ENCODE assay signal across 1 cellular context in the genomic region with DNA sequence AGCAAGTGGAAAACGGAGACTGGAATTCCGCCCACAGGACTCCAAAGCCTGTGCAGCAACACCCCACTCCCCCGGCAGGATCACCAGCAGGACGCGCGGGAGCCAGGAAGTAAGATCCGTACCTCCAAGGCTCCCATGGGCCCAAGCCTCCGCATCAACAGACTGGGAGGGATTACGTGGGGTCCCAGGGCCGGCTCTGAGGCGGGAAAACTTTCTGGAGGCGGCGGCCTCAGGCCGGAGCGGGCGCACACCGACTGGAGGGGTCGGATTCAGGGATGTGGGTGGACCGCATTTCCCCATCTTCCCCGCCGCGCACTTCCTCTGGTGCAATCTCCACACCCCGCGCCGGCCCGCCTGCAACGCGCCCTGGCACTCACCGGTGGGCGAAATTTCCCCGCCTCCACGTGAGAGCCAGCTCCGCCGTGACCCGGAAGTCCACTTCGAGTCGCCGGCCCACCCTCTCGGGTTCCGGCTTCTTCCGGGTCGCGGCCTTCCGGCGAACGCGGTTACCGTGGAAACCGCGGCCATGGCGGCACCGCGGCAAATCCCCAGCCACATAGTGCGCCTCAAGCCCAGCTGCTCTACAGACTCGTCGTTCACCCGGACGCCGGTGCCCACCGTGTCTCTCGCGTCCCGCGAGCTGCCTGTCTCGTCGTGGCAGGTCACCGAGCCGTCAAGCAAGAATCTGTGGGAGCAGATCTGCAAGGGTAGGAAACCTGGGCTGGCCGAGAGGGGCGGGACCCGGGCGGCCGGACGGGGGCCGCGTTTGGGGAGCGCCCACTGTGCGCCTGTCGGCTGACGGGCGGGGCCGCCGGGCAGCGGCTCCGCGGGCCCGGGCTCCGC.
TF ChIP-seq lines count a peak whose summit lies in the region.

TSS of gene IQCK (plus strand) at position 491 of the 843 bp plus-strand sequence. CDS start at position 527, 36 bp downstream.
A gene with protein sequence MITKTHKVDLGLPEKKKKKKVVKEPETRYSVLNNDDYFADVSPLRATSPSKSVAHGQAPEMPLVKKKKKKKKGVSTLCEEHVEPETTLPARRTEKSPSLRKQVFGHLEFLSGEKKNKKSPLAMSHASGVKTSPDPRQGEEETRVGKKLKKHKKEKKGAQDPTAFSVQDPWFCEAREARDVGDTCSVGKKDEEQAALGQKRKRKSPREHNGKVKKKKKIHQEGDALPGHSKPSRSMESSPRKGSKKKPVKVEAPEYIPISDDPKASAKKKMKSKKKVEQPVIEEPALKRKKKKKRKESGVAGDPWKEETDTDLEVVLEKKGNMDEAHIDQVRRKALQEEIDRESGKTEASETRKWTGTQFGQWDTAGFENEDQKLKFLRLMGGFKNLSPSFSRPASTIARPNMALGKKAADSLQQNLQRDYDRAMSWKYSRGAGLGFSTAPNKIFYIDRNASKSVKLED (minus strand): TSS at position 447 of the 843 bp plus-strand sequence. CDS start 3,192 bp downstream, outside the sequence.

TF ChIP-seq in K562, 482 proteins besides CTCF, POLR2A, EP300 and RAD21 (continued from another document and continues in another):
- TF ChIP-seq, protein P1, sequence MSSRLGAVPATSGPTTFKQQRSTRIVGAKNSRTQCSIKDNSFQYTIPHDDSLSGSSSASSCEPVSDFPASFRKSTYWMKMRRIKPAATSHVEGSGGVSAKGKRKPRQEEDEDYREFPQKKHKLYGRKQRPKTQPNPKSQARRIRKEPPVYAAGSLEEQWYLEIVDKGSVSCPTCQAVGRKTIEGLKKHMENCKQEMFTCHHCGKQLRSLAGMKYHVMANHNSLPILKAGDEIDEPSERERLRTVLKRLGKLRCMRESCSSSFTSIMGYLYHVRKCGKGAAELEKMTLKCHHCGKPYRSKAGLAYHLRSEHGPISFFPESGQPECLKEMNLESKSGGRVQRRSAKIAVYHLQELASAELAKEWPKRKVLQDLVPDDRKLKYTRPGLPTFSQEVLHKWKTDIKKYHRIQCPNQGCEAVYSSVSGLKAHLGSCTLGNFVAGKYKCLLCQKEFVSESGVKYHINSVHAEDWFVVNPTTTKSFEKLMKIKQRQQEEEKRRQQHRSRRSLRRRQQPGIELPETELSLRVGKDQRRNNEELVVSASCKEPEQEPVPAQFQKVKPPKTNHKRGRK (tag; IDR thresholded peaks at IDR 0.05) = no peak
- TF ChIP-seq DPF2 (IDR thresholded peaks at IDR 0.05) (no peak), DIDO1 (tag; IDR thresholded peaks at IDR 0.05; ENCODE audit: low read depth) (peak; percentile 85; the same call in 1 of the 2 replicates), GATAD2B (IDR thresholded peaks at IDR 0.05; ENCODE audit: borderline replicate concordance) (no peak), AFF1 (IDR thresholded peaks at IDR 0.05; ENCODE audit: low read depth in 1 of 2, partially characterized antibody in 2 of 2) (no peak), ZNF551 (CRISPR knock-in tag; IDR thresholded peaks at IDR 0.05) (no peak), LEF1 (IDR thresholded peaks at IDR 0.05) (no peak), MYNN (IDR thresholded peaks at IDR 0.05) (no peak), MYNN (CRISPR knock-in tag; IDR thresholded peaks at IDR 0.05) (no peak), JUN (IDR thresholded peaks at IDR 0.05; ENCODE audit: borderline replicate concordance, low read depth, low read length) (peak; percentile 30; the same call in 1 of the 2 replicates), JUN (CRISPR knock-in tag; IDR thresholded peaks at IDR 0.05; ENCODE audit: borderline replicate concordance) (no peak), MTF1 (CRISPR knock-in tag; IDR thresholded peaks at IDR 0.05; ENCODE audit: borderline replicate concordance) (no peak), SUPT5H (IDR thresholded peaks at IDR 0.05) (peak; percentile 77), SNRNP70 (optimal IDR thresholded peaks at IDR 0.05; ENCODE audit: low read depth, low read length) (no peak), TBP (optimal IDR thresholded peaks at IDR 0.05; ENCODE audit: low read depth, low read length) (peak; percentile 56), HMG20A (CRISPR knock-in tag; conservative IDR thresholded peaks at IDR 0.05) (no peak), POU5F1 (IDR thresholded peaks at IDR 0.05; ENCODE audit: borderline replicate concordance, low read depth, low read length, partially characterized antibody) (no peak), CCNT2 (IDR thresholded peaks at IDR 0.05; ENCODE audit: borderline replicate concordance, extremely low read depth, insufficient read length, low read depth, low read length) (peak; percentile 19), HDAC1 (IDR thresholded peaks at IDR 0.05) (peak; percentile 56 to 99; a peak in 3 of 4 replicates), TEAD1 (CRISPR knock-in tag; IDR thresholded peaks at IDR 0.05) (peak in 1 of 2 experiments; percentile 58; a peak in 1 of 4 replicates), CTBP1 (IDR thresholded peaks at IDR 0.05; ENCODE audit: borderline replicate concordance) (peak; percentile 57; the same call in 1 of the 2 replicates), PRPF4 (IDR thresholded peaks at IDR 0.05; ENCODE audit: insufficient read depth, low read depth, low read length, poor library complexity, severe bottlenecking) (no peak), CHCHD3 (CRISPR knock-in tag; IDR thresholded peaks at IDR 0.05) (no peak), HCFC1 (IDR thresholded peaks at IDR 0.05; ENCODE audit: low read depth, low read length) (peak; percentile 83), TAF1 (IDR thresholded peaks at IDR 0.05; ENCODE audit: control insufficient read depth, extremely low read depth, insufficient read depth, low read length, severe bottlenecking) (peak; percentile 45), POLR3G (IDR thresholded peaks at IDR 0.05; ENCODE audit: extremely low read depth, insufficient read length, insufficient replicate concordance) (no peak), CREB5 (CRISPR knock-in tag; IDR thresholded peaks at IDR 0.05) (no peak), ZNF444 (CRISPR knock-in tag; IDR thresholded peaks at IDR 0.05) (no peak), BMI1 (IDR thresholded peaks at IDR 0.05; ENCODE audit: low read length) (peak; percentile 17; the same call in 1 of the 2 replicates), ZEB2 (IDR thresholded peaks at IDR 0.05) (no peak), GATAD2A (IDR thresholded peaks at IDR 0.05) (no peak), NCOA6 (IDR thresholded peaks at IDR 0.05) (no peak), E2F1 (CRISPR knock-in tag; IDR thresholded peaks at IDR 0.05) (peak; percentile 60; the same call in 1 of the 2 replicates), NCOA4 (IDR thresholded peaks at IDR 0.05; ENCODE audit: partially characterized antibody) (no peak), BRD9 (IDR thresholded peaks at IDR 0.05; ENCODE audit: low read depth, partially characterized antibody) (no peak), FOSL1 (tag; conservative IDR thresholded peaks at IDR 0.05) (no peak), MECOM (CRISPR knock-in tag; IDR thresholded peaks at IDR 0.05) (no peak), TSHZ1 (CRISPR knock-in tag; IDR thresholded peaks at IDR 0.05) (no peak), XRCC4 (IDR thresholded peaks at IDR 0.05; ENCODE audit: extremely low read depth, insufficient read depth, insufficient read length) (no peak), HDAC3 (IDR thresholded peaks at IDR 0.05; ENCODE audit: borderline replicate concordance, partially characterized antibody) (no peak)
- TF ChIP-seq, protein P2, sequence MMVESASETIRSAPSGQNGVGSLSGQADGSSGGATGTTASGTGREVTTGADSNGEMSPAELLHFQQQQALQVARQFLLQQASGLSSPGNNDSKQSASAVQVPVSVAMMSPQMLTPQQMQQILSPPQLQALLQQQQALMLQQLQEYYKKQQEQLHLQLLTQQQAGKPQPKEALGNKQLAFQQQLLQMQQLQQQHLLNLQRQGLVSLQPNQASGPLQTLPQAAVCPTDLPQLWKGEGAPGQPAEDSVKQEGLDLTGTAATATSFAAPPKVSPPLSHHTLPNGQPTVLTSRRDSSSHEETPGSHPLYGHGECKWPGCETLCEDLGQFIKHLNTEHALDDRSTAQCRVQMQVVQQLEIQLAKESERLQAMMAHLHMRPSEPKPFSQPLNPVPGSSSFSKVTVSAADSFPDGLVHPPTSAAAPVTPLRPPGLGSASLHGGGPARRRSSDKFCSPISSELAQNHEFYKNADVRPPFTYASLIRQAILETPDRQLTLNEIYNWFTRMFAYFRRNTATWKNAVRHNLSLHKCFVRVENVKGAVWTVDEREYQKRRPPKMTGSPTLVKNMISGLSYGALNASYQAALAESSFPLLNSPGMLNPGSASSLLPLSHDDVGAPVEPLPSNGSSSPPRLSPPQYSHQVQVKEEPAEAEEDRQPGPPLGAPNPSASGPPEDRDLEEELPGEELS (CRISPR knock-in tag; IDR thresholded peaks at IDR 0.05; ENCODE audit: borderline replicate concordance) = no peak
- TF ChIP-seq, protein P3, sequence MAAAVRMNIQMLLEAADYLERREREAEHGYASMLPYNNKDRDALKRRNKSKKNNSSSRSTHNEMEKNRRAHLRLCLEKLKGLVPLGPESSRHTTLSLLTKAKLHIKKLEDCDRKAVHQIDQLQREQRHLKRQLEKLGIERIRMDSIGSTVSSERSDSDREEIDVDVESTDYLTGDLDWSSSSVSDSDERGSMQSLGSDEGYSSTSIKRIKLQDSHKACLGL (CRISPR knock-in tag; IDR thresholded peaks at IDR 0.05; ENCODE audit: borderline replicate concordance, poor library complexity, severe bottlenecking) = peak; percentile 93
- TF ChIP-seq, protein P4, sequence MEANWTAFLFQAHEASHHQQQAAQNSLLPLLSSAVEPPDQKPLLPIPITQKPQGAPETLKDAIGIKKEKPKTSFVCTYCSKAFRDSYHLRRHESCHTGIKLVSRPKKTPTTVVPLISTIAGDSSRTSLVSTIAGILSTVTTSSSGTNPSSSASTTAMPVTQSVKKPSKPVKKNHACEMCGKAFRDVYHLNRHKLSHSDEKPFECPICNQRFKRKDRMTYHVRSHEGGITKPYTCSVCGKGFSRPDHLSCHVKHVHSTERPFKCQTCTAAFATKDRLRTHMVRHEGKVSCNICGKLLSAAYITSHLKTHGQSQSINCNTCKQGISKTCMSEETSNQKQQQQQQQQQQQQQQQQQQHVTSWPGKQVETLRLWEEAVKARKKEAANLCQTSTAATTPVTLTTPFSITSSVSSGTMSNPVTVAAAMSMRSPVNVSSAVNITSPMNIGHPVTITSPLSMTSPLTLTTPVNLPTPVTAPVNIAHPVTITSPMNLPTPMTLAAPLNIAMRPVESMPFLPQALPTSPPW (CRISPR knock-in tag; IDR thresholded peaks at IDR 0.05) = peak; percentile 90
